21 cellular contexts compared by ENCODE assay signal in the genomic region with DNA sequence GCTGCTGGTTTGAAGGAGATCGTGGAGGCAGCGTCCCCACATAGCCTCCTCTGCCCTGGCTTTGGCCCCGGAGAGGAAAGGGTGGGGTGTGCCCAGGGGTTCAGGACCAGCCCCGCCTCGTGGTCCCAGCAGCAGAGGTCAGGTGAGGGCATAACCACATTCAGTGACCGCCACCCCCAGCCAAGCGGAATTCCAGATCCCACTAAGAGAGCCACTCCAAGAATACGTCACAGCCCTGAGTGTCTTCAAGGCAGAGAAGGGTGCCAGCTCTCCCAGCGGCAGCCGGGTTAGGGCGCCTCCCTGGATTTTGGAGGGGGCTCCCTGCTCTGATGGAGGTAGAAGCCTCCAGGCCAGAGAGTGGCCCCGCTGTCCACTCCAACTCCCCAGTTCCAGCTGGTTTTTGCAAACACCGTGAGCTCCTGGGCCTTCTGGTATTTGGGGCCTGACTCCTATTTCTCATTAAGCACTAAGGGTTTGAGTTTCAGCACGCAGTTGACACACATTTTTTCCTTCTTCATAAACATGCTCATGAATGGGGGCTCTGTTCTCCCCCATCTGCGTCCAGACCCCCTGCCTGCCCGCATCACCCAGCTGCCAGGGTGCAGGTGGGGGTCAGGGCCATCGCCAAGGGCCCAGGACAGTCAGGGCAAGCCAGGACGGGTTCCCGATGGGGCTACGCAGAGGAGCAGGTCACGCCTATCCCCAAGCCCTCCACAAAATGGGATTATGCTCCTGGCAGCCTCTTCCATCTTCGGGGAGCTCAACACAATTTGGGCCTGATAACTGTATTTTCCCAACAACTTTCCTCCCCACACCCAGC.
DNase-seq lines count a peak whose midpoint lies in the region; ATAC-seq and TF ChIP-seq lines count a peak whose summit lies in the region.
"Had no signal": no experiment of that assay in that cellular context is flagged by ENCODE, and none has a peak within 500 bp of the region (broad histone marks: within the 10 kb centered on the region; RNA-seq: fewer than 3 reads in every experiment).

No MANE protein-coding gene starts in this region.

- H3K23ac ChIP-seq in IMR-90 (ENCODE audit: low read depth, low read length) = no peak overlapping the region

- no peaks in the 10 kb centered on the region for H3K27me3 ChIP-seq in IMR-90 (ENCODE audit: control insufficient read depth, insufficient read depth, low read length)
- H3K27me3 ChIP-seq in stomach smooth muscle (ENCODE audit: control insufficient read depth in 1 of 2, insufficient read depth in 2 of 2, low read length in 2 of 2) = no peaks in the 10 kb centered on the region
- H3K27me3 ChIP-seq: dorsolateral prefrontal cortex, suprapubic skin had no signal

- 87% methylated on average over 5 of the region's 22 CpGs; no CpG with 5 or more reads in 1 of the 2 experiments for WGBS in IMR-90 (ENCODE audit: extremely low coverage in 2 of 2, insufficient read length in 1 of 2), 2 experiments

- no peak overlapping the region for H2AK9ac ChIP-seq in IMR-90 (replicated peaks; ENCODE audit: low read depth, low read length, poor library complexity)

- H3K9me3 Mint-ChIP-seq in central memory CD8-positive, alpha-beta T cell = no peaks in the 10 kb centered on the region
- H3K9me3 Mint-ChIP-seq: CD4-positive, alpha-beta memory T cell; T-helper 2 cell treated with Interferon-gamma antibody and Interleukin-4, amounts not matched to agents 5 μg/mL and 100 μg/mL, for 36 hours had no signal

- no peak for TF ChIP-seq RAD21 in IMR-90 (IDR thresholded peaks at IDR 0.05; ENCODE audit: low read length)

- H4K5ac ChIP-seq in IMR-90 (ENCODE audit: low read depth, low read length) = no peak overlapping the region

- TF ChIP-seq CTCF in IMR-90 (conservative IDR thresholded peaks at IDR 0.05; ENCODE audit: low read depth, low read length) = no peak

- peak overlapping the region; percentile 23 for H2AFZ ChIP-seq in IMR-90 (replicated peaks; ENCODE audit: low read length, poor library complexity)

- H3K9ac ChIP-seq in IMR-90 (ENCODE audit: low read depth, low read length) (no peak overlapping the region), stomach smooth muscle (ENCODE audit: low read length in 2 of 2) (peak overlapping the region in 1 of 2 donors; percentile 29)
- H3K9ac ChIP-seq: SK-N-SH had no signal

- no peaks in the 10 kb centered on the region for H3K27me3 Mint-ChIP-seq in central memory CD8-positive, alpha-beta T cell
- H3K27me3 Mint-ChIP-seq: CD4-positive, alpha-beta memory T cell had no signal

- DNase-seq in IMR-90 = no peak
- no peak for DNase-seq in central memory CD8-positive, alpha-beta T cell (ENCODE audit: low spot score in 2 of 2)
- peak; percentile 24 for DNase-seq in medulla oblongata (ENCODE audit: extremely low spot score)
- no peak for DNase-seq in NCI-H1048 (lab: John Stamatoyannopoulos, UW)
- no peak for DNase-seq in NCI-H2171 treated with DMSO at 0.1 percent for 48 hours (lab: John Stamatoyannopoulos, UW)
- DNase-seq: activated CD4-positive, alpha-beta T cell treated with anti-CD3 and anti-CD28 coated beads, Interleukin-2, amount 50 U/mL, for 48 hours; CD4-positive, alpha-beta memory T cell; central memory CD4-positive, alpha-beta T cell; DMS153; dorsolateral prefrontal cortex; foreskin melanocyte; islet precursor cell; mesendoderm; NCI-H187 treated with DMSO at 0.1 percent for 48 hours; NCI-H446 treated with DMSO at 0.1 percent for 48 hours; SK-N-SH; WERI-Rb-1 had no signal

- CTCF ChIA-PET in IMR-90 (lab: Yijun Ruan, JAX) = no interaction called here

- no peak overlapping the region for H4K91ac ChIP-seq in IMR-90 (ENCODE audit: insufficient read depth, low read depth, low read length)

- POLR2A ChIA-PET in IMR-90 (lab: Charles Lee; ENCODE audit: unreplicated experiment) = no interaction called here

- H3K14ac ChIP-seq in IMR-90 (replicated peaks; ENCODE audit: low read depth, low read length) = no peak overlapping the region

- no peak overlapping the region for H3K27ac ChIP-seq in IMR-90 (ENCODE audit: insufficient read depth, low read length)
- peak overlapping the region; percentile 81 for H3K27ac ChIP-seq in stomach smooth muscle (ENCODE audit: low read length)
- H3K27ac ChIP-seq: suprapubic skin, WERI-Rb-1 had no signal

- peaks cover 53% of the 10 kb centered on the region for H4K20me1 ChIP-seq in IMR-90 (ENCODE audit: insufficient read depth, low read length)

- dilution Hi-C loops in IMR-90 (cut with HindIII; ENCODE audit: low sequenced_read_pairs, unreplicated experiment) = no loop called here

- no peak overlapping the region for H3K18ac ChIP-seq in IMR-90 (ENCODE audit: low read depth, low read length)

- H3K9me3 ChIP-seq in IMR-90 (ENCODE audit: control insufficient read depth, insufficient read depth, low read length) (no peaks in the 10 kb centered on the region), stomach smooth muscle (ENCODE audit: control insufficient read depth in 2 of 2, low read length in 2 of 2) (no peaks in the 10 kb centered on the region)
- H3K9me3 ChIP-seq: SK-N-SH, suprapubic skin had no signal

- TF ChIP-seq POLR2A in IMR-90 (IDR thresholded peaks at IDR 0.05; ENCODE audit: low read depth, low read length) = no peak

- BruUV-seq in IMR-90 (replicated peaks; lab: Mats Ljungman, UMichigan) = no TSS peak

- no peak overlapping the region for H3K4me3 ChIP-seq in IMR-90 (ENCODE audit: insufficient read depth, low read depth, low read length)
- no peak overlapping the region for H3K4me3 ChIP-seq in stomach smooth muscle (ENCODE audit: low read length in 2 of 2)
- H3K4me3 ChIP-seq: dorsolateral prefrontal cortex, suprapubic skin had no signal

- H2AK5ac ChIP-seq in IMR-90 (ENCODE audit: low read depth, low read length) = no peak overlapping the region

- peak overlapping the region; percentile 6 for H3K27ac Mint-ChIP-seq in central memory CD8-positive, alpha-beta T cell (ENCODE audit: low read depth)
- H3K27ac Mint-ChIP-seq: T-helper 2 cell treated with Interferon-gamma antibody and Interleukin-4, amounts not matched to agents 5 μg/mL and 100 μg/mL, for 36 hours had no signal

- intact Hi-C loops in IMR-90 (cut with micrococcal nuclease) = no loop called here

- H2BK120ac ChIP-seq in IMR-90 (ENCODE audit: low read depth, low read length) = no peak overlapping the region

- no peak overlapping the region for H3K4me3 Mint-ChIP-seq in central memory CD8-positive, alpha-beta T cell
- H3K4me3 Mint-ChIP-seq: CD4-positive, alpha-beta memory T cell; T-helper 2 cell treated with Interferon-gamma antibody and Interleukin-4, amounts not matched to agents 5 μg/mL and 100 μg/mL, for 36 hours had no signal

- no peak overlapping the region for H3K4ac ChIP-seq in IMR-90 (ENCODE audit: low read depth, low read length)

- peaks cover 0 to 5% of the 10 kb centered on the region in 2 experiments; a peak in 1 of 4 replicates for H3K79me1 ChIP-seq in IMR-90 (ENCODE audit: low read depth in 1 of 2, low read length in 2 of 2)

- H3K4me1 Mint-ChIP-seq in central memory CD8-positive, alpha-beta T cell = peaks cover 40% of the 10 kb centered on the region

- H3K36me3 ChIP-seq in IMR-90 (ENCODE audit: control insufficient read depth, insufficient read depth, low read length) (peaks cover 26% of the 10 kb centered on the region), stomach smooth muscle (ENCODE audit: control insufficient read depth in 2 of 2, insufficient read depth in 2 of 2, low read length in 2 of 2) (peaks cover 32% of the 10 kb centered on the region in 2 donors)
- H3K36me3 ChIP-seq: WERI-Rb-1 had no signal

- no peak overlapping the region for H2BK5ac ChIP-seq in IMR-90 (ENCODE audit: low read depth, low read length, poor library complexity, severe bottlenecking)

- H3K4me2 ChIP-seq in IMR-90 (ENCODE audit: low read depth, low read length) = no peak overlapping the region
- H3K4me2 ChIP-seq: SK-N-SH had no signal

- H2BK20ac ChIP-seq in IMR-90 (ENCODE audit: low read depth, low read length) = no peak overlapping the region

- no peak overlapping the region for H3K56ac ChIP-seq in IMR-90 (ENCODE audit: extremely low read depth, insufficient read depth, low read length)

- ATAC-seq in IMR-90 (ENCODE audit: low read depth) (no peak), HG03457 (IDR thresholded peaks at IDR 0.05; ENCODE audit: unreplicated experiment) (no peak)
- ATAC-seq in central memory CD8-positive, alpha-beta T cell (replicated peaks; ENCODE audit: extremely low read depth, poor library complexity, severe bottlenecking) = no peak

- H3K36me3 Mint-ChIP-seq in central memory CD8-positive, alpha-beta T cell (ENCODE audit: insufficient read depth) = peaks cover 17% of the 10 kb centered on the region

- no peaks in the 10 kb centered on the region; the same call in 1 of the 2 replicates for H3K9me1 ChIP-seq in IMR-90 (ENCODE audit: insufficient read depth, low read length)

- H2BK15ac ChIP-seq in IMR-90 (ENCODE audit: low read depth, low read length) = no peak overlapping the region

- H3K4me1 ChIP-seq in IMR-90 (ENCODE audit: control insufficient read depth, insufficient read depth, low read length) (no peaks in the 10 kb centered on the region), stomach smooth muscle (ENCODE audit: control insufficient read depth, insufficient read depth, low read length) (peaks cover 53% of the 10 kb centered on the region)

- in situ Hi-C loops in IMR-90 (cut with MboI; ENCODE audit: low sequenced_read_pairs) = no loop called here

- no peak overlapping the region for H4K8ac ChIP-seq in IMR-90 (ENCODE audit: low read depth in 2 of 2, low read length in 2 of 2)

TF ChIP-seq in IMR-90, 13 proteins besides CTCF, POLR2A, EP300 and RAD21 (continues in another document):
- TF ChIP-seq MAZ (IDR thresholded peaks at IDR 0.05; ENCODE audit: borderline replicate concordance, low read depth, low read length) (no peak), RCOR1 (IDR thresholded peaks at IDR 0.05; ENCODE audit: insufficient replicate concordance, low read length) (no peak), NFE2L2 (IDR thresholded peaks at IDR 0.05; ENCODE audit: low read depth, low read length) (no peak), MAFK (IDR thresholded peaks at IDR 0.05; ENCODE audit: low read depth, low read length) (no peak)
- TF ChIP-seq, protein P1, sequence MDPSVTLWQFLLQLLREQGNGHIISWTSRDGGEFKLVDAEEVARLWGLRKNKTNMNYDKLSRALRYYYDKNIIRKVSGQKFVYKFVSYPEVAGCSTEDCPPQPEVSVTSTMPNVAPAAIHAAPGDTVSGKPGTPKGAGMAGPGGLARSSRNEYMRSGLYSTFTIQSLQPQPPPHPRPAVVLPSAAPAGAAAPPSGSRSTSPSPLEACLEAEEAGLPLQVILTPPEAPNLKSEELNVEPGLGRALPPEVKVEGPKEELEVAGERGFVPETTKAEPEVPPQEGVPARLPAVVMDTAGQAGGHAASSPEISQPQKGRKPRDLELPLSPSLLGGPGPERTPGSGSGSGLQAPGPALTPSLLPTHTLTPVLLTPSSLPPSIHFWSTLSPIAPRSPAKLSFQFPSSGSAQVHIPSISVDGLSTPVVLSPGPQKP (IDR thresholded peaks at IDR 0.05; ENCODE audit: borderline replicate concordance, low read depth, low read length) = no peak
